In genomic region chr11:64098318-64098831, GRCh38 we compare ENCODE assay signal across 29 cellular contexts.
DNase-seq lines count a peak whose midpoint lies in the region; TF ChIP-seq lines count a peak whose summit lies in the region.
"Had no signal": no experiment of that assay in that cellular context is flagged by ENCODE, and none has a peak within 500 bp of the region (broad histone marks: within the 10 kb centered on the region; RNA-seq: fewer than 3 reads in every experiment).

No MANE protein-coding gene starts in this region.

- no peaks in the 10 kb centered on the region for H3K36me3 Mint-ChIP-seq in activated T-cell treated with anti-CD3 and anti-CD28 coated beads, Interleukin-2, amount 50 U/mL, for 24 hours (ENCODE audit: low read depth)
- no peaks in the 10 kb centered on the region for H3K36me3 Mint-ChIP-seq in type B pancreatic cell
- H3K36me3 Mint-ChIP-seq in nephron progenitor cell (ENCODE audit: low read depth) = no peaks in the 10 kb centered on the region
- H3K36me3 Mint-ChIP-seq: activated CD8-positive, alpha-beta memory T cell treated with anti-CD3 and anti-CD28 coated beads, Interleukin-2, amount 10 ng/mL, durations not matched to agents 7 days and 5 days had no signal

- no peaks in the 10 kb centered on the region for H3K4me1 Mint-ChIP-seq in activated T-cell treated with anti-CD3 and anti-CD28 coated beads, Interleukin-2, amount 50 U/mL, for 24 hours (ENCODE audit: low read depth)
- H3K4me1 Mint-ChIP-seq in type B pancreatic cell (ENCODE audit: unreplicated experiment) (peaks cover 57% of the 10 kb centered on the region), nephron progenitor cell (peaks cover 60% of the 10 kb centered on the region)
- H3K4me1 Mint-ChIP-seq: activated B cell treated with CpG ODN at 0.5 μM for 24 hours; activated CD8-positive, alpha-beta memory T cell treated with anti-CD3 and anti-CD28 coated beads, Interleukin-2, amount 10 ng/mL, durations not matched to agents 7 days and 5 days; activated naive CD8-positive, alpha-beta T cell treated with anti-CD3 and anti-CD28 coated beads, Interleukin-2, amount 50 U/mL, for 24 hours had no signal

- TF ChIP-seq CTCF in type B pancreatic cell (conservative IDR thresholded peaks at IDR 0.05) = no peak
- TF ChIP-seq CTCF in brain microvascular endothelial cell (IDR thresholded peaks at IDR 0.05; ENCODE audit: low read depth, low read length, missing control alignments) = no peak
- no peak for TF ChIP-seq CTCF in nephron progenitor cell (IDR thresholded peaks at IDR 0.05)

- in situ Hi-C loops in brain microvascular endothelial cell (cut with HindIII; ENCODE audit: low pct_ligation_motif_present, low sequenced_read_pairs) = no loop called here

- no peaks in the 10 kb centered on the region for H3K9me3 Mint-ChIP-seq in activated T-cell treated with anti-CD3 and anti-CD28 coated beads, Interleukin-2, amount 50 U/mL, for 24 hours
- H3K9me3 Mint-ChIP-seq in type B pancreatic cell = no peaks in the 10 kb centered on the region
- H3K9me3 Mint-ChIP-seq in nephron progenitor cell = no peaks in the 10 kb centered on the region
- H3K9me3 Mint-ChIP-seq: activated B cell treated with CpG ODN at 0.5 μM for 24 hours; activated naive CD8-positive, alpha-beta T cell treated with anti-CD3 and anti-CD28 coated beads, Interleukin-2, amount 50 U/mL, for 24 hours; activated T-cell treated with anti-CD3 and anti-CD28 coated beads, Interleukin-2, amount 50 U/mL, for 72 hours; memory B cell had no signal

- H3K27ac Mint-ChIP-seq in activated T-cell treated with anti-CD3 and anti-CD28 coated beads, Interleukin-2, amount 50 U/mL, for 24 hours = peak overlapping the region; percentile 18
- H3K27ac Mint-ChIP-seq in type B pancreatic cell (peak overlapping the region; percentile 16), nephron progenitor cell (no peak overlapping the region)
- H3K27ac Mint-ChIP-seq: activated B cell treated with CpG ODN at 0.5 μM for 24 hours; activated CD8-positive, alpha-beta memory T cell treated with anti-CD3 and anti-CD28 coated beads, Interleukin-2, amount 10 ng/mL, durations not matched to agents 7 days and 5 days; activated naive CD8-positive, alpha-beta T cell treated with anti-CD3 and anti-CD28 coated beads, Interleukin-2, amount 50 U/mL, for 24 hours; activated T-cell treated with anti-CD3 and anti-CD28 coated beads, Interleukin-2, amount 50 U/mL, for 72 hours; memory B cell had no signal

- H3K27ac ChIP-seq in brain microvascular endothelial cell = no peak overlapping the region
- H3K27ac ChIP-seq: C4-2B, SK-N-MC had no signal

- H3K4me3 Mint-ChIP-seq in activated T-cell treated with anti-CD3 and anti-CD28 coated beads, Interleukin-2, amount 50 U/mL, for 24 hours = no peak overlapping the region
- H3K4me3 Mint-ChIP-seq in type B pancreatic cell (peak overlapping the region; percentile 22), nephron progenitor cell (no peak overlapping the region)
- H3K4me3 Mint-ChIP-seq: activated B cell treated with CpG ODN at 0.5 μM for 24 hours; activated CD8-positive, alpha-beta memory T cell treated with anti-CD3 and anti-CD28 coated beads, Interleukin-2, amount 10 ng/mL, durations not matched to agents 7 days and 5 days; activated naive CD8-positive, alpha-beta T cell treated with anti-CD3 and anti-CD28 coated beads, Interleukin-2, amount 50 U/mL, for 24 hours; activated T-cell treated with anti-CD3 and anti-CD28 coated beads, Interleukin-2, amount 50 U/mL, for 72 hours; memory B cell had no signal

- H3K27me3 ChIP-seq in brain microvascular endothelial cell (replicated peaks) = peaks cover 33% of the 10 kb centered on the region
- H3K27me3 ChIP-seq: transverse colon had no signal

- H3K36me3 ChIP-seq in brain microvascular endothelial cell (replicated peaks) = no peaks in the 10 kb centered on the region
- H3K36me3 ChIP-seq: transverse colon had no signal

- H3K27me3 Mint-ChIP-seq in activated T-cell treated with anti-CD3 and anti-CD28 coated beads, Interleukin-2, amount 50 U/mL, for 24 hours = no peaks in the 10 kb centered on the region
- H3K27me3 Mint-ChIP-seq in type B pancreatic cell (peaks cover 16% of the 10 kb centered on the region), nephron progenitor cell (ENCODE audit: low read depth, poor library complexity) (peaks cover 37% of the 10 kb centered on the region)
- H3K27me3 Mint-ChIP-seq: activated B cell treated with CpG ODN at 0.5 μM for 24 hours; activated CD8-positive, alpha-beta memory T cell treated with anti-CD3 and anti-CD28 coated beads, Interleukin-2, amount 10 ng/mL, durations not matched to agents 7 days and 5 days; activated naive CD8-positive, alpha-beta T cell treated with anti-CD3 and anti-CD28 coated beads, Interleukin-2, amount 50 U/mL, for 24 hours had no signal

- no peak for DNase-seq in activated T-cell treated with anti-CD3 and anti-CD28 coated beads, Interleukin-2, amount 50 U/mL, for 24 hours
- DNase-seq in activated T-cell treated with anti-CD3 and anti-CD28 coated beads, Interleukin-2, amount 50 U/mL, for 48 hours = no peak
- peak; percentile 68 for DNase-seq in foreskin melanocyte
- DNase-seq in pons (ENCODE audit: low spot score) = peak; percentile 69
- no peak for DNase-seq in type B pancreatic cell (ENCODE audit: extremely low spot score, unreplicated experiment)
- DNase-seq in brain microvascular endothelial cell = no peak
- DNase-seq in nephron progenitor cell = no peak
- DNase-seq in HCEC 1CT = no peak
- DNase-seq: 8988T; activated B cell treated with CpG ODN at 0.5 μM for 24 hours; activated CD4-positive, alpha-beta T cell treated with anti-CD3 and anti-CD28 coated beads, Interleukin-2, amount 50 U/mL, for 1 hour; activated CD8-positive, alpha-beta memory T cell treated with anti-CD3 and anti-CD28 coated beads, Interleukin-2, amount 10 ng/mL, durations not matched to agents 7 days and 5 days; activated naive CD8-positive, alpha-beta T cell treated with anti-CD3 and anti-CD28 coated beads, Interleukin-2, amount 50 U/mL, for 24 hours; activated T-cell treated with anti-CD3 and anti-CD28 coated beads, Interleukin-2, amount 50 U/mL, for 72 hours; Calu3; cerebellar nuclear complex; DND-41; GF-D8; Karpas-422; left colon; NCI-H1930; NCI-H510A treated with DMSO at 0.1 percent for 48 hours; small intestine; stimulated activated naive CD4-positive, alpha-beta T cell; T-helper 1 cell; transverse colon had no signal

- no peak overlapping the region for H3K4me3 ChIP-seq in brain microvascular endothelial cell (ENCODE audit: low read depth, low read length)
- H3K4me3 ChIP-seq: SK-N-MC, transverse colon had no signal

Comparison
In these comparisons a context has a peak if more than half of its experiments do, and no peak if none do; other contexts are left out.
1. DNase-seq: peak in foreskin melanocyte (single experiment) and pons (single experiment); none in activated T-cell treated with anti-CD3 and anti-CD28 coated beads, Interleukin-2, amount 50 U/mL, for 24 hours (single experiment), activated T-cell treated with anti-CD3 and anti-CD28 coated beads, Interleukin-2, amount 50 U/mL, for 48 hours (0 of 2), type B pancreatic cell (single experiment), brain microvascular endothelial cell (single experiment), nephron progenitor cell (single experiment) and HCEC 1CT (single experiment).